8 cellular contexts compared by ENCODE assay signal in genomic region chr1:223531742-223532341, GRCh38.
DNase-seq lines count a peak whose midpoint lies in the region; ATAC-seq and TF ChIP-seq lines count a peak whose summit lies in the region.

No MANE protein-coding gene starts in this region.

- H3K9me2 ChIP-seq in OCI-LY1 (ENCODE audit: low read depth, low read length) = no peaks in the 10 kb centered on the region

- no peak for TF ChIP-seq POLR2A in heart left ventricle (IDR thresholded peaks at IDR 0.05)

- H2AFZ ChIP-seq in OCI-LY1 (ENCODE audit: low read length) = no peak overlapping the region

- H3K4me1 ChIP-seq in OCI-LY1 (ENCODE audit: insufficient read depth, low read length, severe bottlenecking) = no peaks in the 10 kb centered on the region
- no peaks in the 10 kb centered on the region for H3K4me1 ChIP-seq in heart left ventricle

- no peak overlapping the region for H3K4me3 ChIP-seq in HL-60 (replicated peaks; ENCODE audit: insufficient read depth, low read length)
- no peak overlapping the region for H3K4me3 ChIP-seq in OCI-LY1 (ENCODE audit: low read depth, low read length, poor library complexity, severe bottlenecking)
- H3K4me3 ChIP-seq in heart left ventricle = no peak overlapping the region
- H3K4me3 ChIP-seq in retinal pigment epithelial cell (ENCODE audit: low read length) = no peak overlapping the region

- H3K9me3 ChIP-seq in OCI-LY1 (ENCODE audit: low read length) = no peaks in the 10 kb centered on the region
- peaks cover 0 to 8% (median 0%) of the 10 kb centered on the region in 12 donors for H3K9me3 ChIP-seq in heart left ventricle

- H3K9ac ChIP-seq in OCI-LY1 (ENCODE audit: low read length) = no peak overlapping the region

- H3F3A ChIP-seq in OCI-LY1 (ENCODE audit: insufficient read depth, low read length) = no peaks in the 10 kb centered on the region

- no peaks in the 10 kb centered on the region for H3K79me2 ChIP-seq in OCI-LY1 (ENCODE audit: insufficient read depth, low read length)

- TF ChIP-seq CTCF in HL-60 (IDR thresholded peaks at IDR 0.05; ENCODE audit: insufficient read depth, low read length) (peak; percentile 92), OCI-LY1 (IDR thresholded peaks at IDR 0.05; ENCODE audit: low read length) (peak; percentile 81), heart left ventricle (IDR thresholded peaks at IDR 0.05) (peak; percentile 16 to 61 (median 46)), retinal pigment epithelial cell (conservative IDR thresholded peaks at IDR 0.05; ENCODE audit: low read depth, low read length) (peak; percentile 93)

- H3K36me3 ChIP-seq in OCI-LY1 (ENCODE audit: insufficient read depth, low read length) = no peaks in the 10 kb centered on the region
- H3K36me3 ChIP-seq in heart left ventricle = no peaks in the 10 kb centered on the region

- intact Hi-C loops in heart left ventricle (cut with DNase I) = no loop called here

- no peak overlapping the region for H3K4me2 ChIP-seq in OCI-LY1 (ENCODE audit: low read length)

- H3K27me3 ChIP-seq in HL-60 (ENCODE audit: insufficient read depth, poor library complexity, severe bottlenecking) = no peaks in the 10 kb centered on the region
- H3K27me3 ChIP-seq in OCI-LY1 (ENCODE audit: insufficient read depth, low read length) = no peaks in the 10 kb centered on the region
- H3K27me3 ChIP-seq in heart left ventricle = peaks cover 0 to 4% (median 0%) of the 10 kb centered on the region in 9 donors

- H4K20me1 ChIP-seq in OCI-LY1 (ENCODE audit: insufficient read depth, low read length) = no peaks in the 10 kb centered on the region

- WGBS in heart left ventricle, 4 donors = 52 to 62% (median 61%) methylated on average over 11 of the region's 11 CpGs

- ATAC-seq in heart left ventricle (no peak), GM21786 (IDR thresholded peaks at IDR 0.05; ENCODE audit: unreplicated experiment) (no peak)

- DNase-seq in NCI-H510A treated with DMSO at 0.1 percent for 48 hours (lab: John Stamatoyannopoulos, UW) = peak; percentile 74
- no peak for DNase-seq in NCI-H510A (lab: John Stamatoyannopoulos, UW)
- DNase-seq in HL-60 (ENCODE audit: low read depth in 1 of 2, low spot score in 1 of 2) = peak in 1 of 2 experiments; percentile 53
- DNase-seq in activated effector memory CD4-positive, alpha-beta T cell treated with Interleukin-2 at 50 U/mL for 16 hours = peak; percentile 25
- DNase-seq in heart left ventricle = peak in 2 of 5 donors; percentile 10 to 45
- DNase-seq in retinal pigment epithelial cell (ENCODE audit: low read depth) = no peak

- H3K27ac ChIP-seq in HL-60 (replicated peaks) = no peak overlapping the region
- H3K27ac ChIP-seq in OCI-LY1 (ENCODE audit: low read depth, low read length, poor library complexity, severe bottlenecking) = no peak overlapping the region
- H3K27ac ChIP-seq in heart left ventricle = no peak overlapping the region

Comparison
In these comparisons a context has a peak if more than half of its experiments do, and no peak if none do; other contexts are left out.
1. DNase-seq: peak in NCI-H510A treated with DMSO at 0.1 percent for 48 hours (single experiment) and activated effector memory CD4-positive, alpha-beta T cell treated with Interleukin-2 at 50 U/mL for 16 hours (single experiment); none in NCI-H510A (single experiment) and retinal pigment epithelial cell (single experiment).
2. Peak in every context shown above with its lines, with median percentiles within 50 percentile points of each other: CTCF ChIP-seq.